Comparison of ENCODE assay signal across 8 cellular contexts in genomic region chr18:26215247-26215970, GRCh38. TPM values are rescaled to one million over a fixed set of nuclear protein-coding genes. Genes with fewer than 3 reads are reported as not detected.
DNase-seq lines count a peak whose midpoint lies in the region; ATAC-seq and TF ChIP-seq lines count a peak whose summit lies in the region.

No MANE protein-coding gene starts in this region.

- 74 to 78% methylated on average over 7 of the region's 7 CpGs for WGBS in testis, 2 donors

- in situ Hi-C loops in GM13977 (cut with MboI; ENCODE audit: low pct_unique_long_range_greater_than_20kb, low sequenced_read_pairs, unreplicated experiment), result no loop called here

- peak overlapping the region; percentile 80 for H3K4me3 Mint-ChIP-seq in activated naive CD4-positive, alpha-beta T cell treated with anti-CD3 and anti-CD28 coated beads, Interleukin-2, amount 50 U/mL, for 24 hours

- H3K4me1 Mint-ChIP-seq in activated naive CD4-positive, alpha-beta T cell treated with anti-CD3 and anti-CD28 coated beads, Interleukin-2, amount 50 U/mL, for 24 hours, result peaks cover 44% of the 10 kb centered on the region

- no peak overlapping the region for H3K9ac ChIP-seq in colonic mucosa (ENCODE audit: low read depth in 2 of 2, low read length in 2 of 2)

- DNase-seq in GM13977 (ENCODE audit: low spot score) (peak; percentile 47), MV-4-11 (lab: John Stamatoyannopoulos, UW) (peak; percentile 39), testis (no peak), ecto neural progenitor cell (ENCODE audit: low spot score) (no peak), NCI-H1694 treated with DMSO at 0.1 percent for 48 hours (lab: John Stamatoyannopoulos, UW) (no peak), colonic mucosa (no peak)

- ATAC-seq in GM21825 (IDR thresholded peaks at IDR 0.05; ENCODE audit: unreplicated experiment), result peak; percentile 93

- no peaks in the 10 kb centered on the region for H3K36me3 Mint-ChIP-seq in activated naive CD4-positive, alpha-beta T cell treated with anti-CD3 and anti-CD28 coated beads, Interleukin-2, amount 50 U/mL, for 24 hours

- peak overlapping the region; percentile 96 for H3K27ac Mint-ChIP-seq in activated naive CD4-positive, alpha-beta T cell treated with anti-CD3 and anti-CD28 coated beads, Interleukin-2, amount 50 U/mL, for 24 hours

- no peaks in the 10 kb centered on the region for H3K27me3 Mint-ChIP-seq in activated naive CD4-positive, alpha-beta T cell treated with anti-CD3 and anti-CD28 coated beads, Interleukin-2, amount 50 U/mL, for 24 hours

- H3K36me3 ChIP-seq in testis (ENCODE audit: low read depth, missing control alignments), result no peaks in the 10 kb centered on the region
- no peaks in the 10 kb centered on the region for H3K36me3 ChIP-seq in colonic mucosa

- H3K9me3 ChIP-seq in testis (no peaks in the 10 kb centered on the region), colonic mucosa (no peaks in the 10 kb centered on the region)

- no peak overlapping the region for H3K27ac ChIP-seq in testis
- H3K27ac ChIP-seq in colonic mucosa, result no peak overlapping the region

- H3K4me3 ChIP-seq in testis, result no peak overlapping the region
- H3K4me3 ChIP-seq in colonic mucosa, result no peak overlapping the region

- H3K27me3 ChIP-seq in testis (no peaks in the 10 kb centered on the region), colonic mucosa (no peaks in the 10 kb centered on the region)

- TF ChIP-seq CTCF in GM13977 (IDR thresholded peaks at IDR 0.05; ENCODE audit: extremely low read depth, insufficient read depth, missing control alignments), result no peak
- no peak for TF ChIP-seq CTCF in testis (IDR thresholded peaks at IDR 0.05)
- no peak for TF ChIP-seq CTCF in colonic mucosa (IDR thresholded peaks at IDR 0.05)

- no peaks in the 10 kb centered on the region for H3K9me3 Mint-ChIP-seq in activated naive CD4-positive, alpha-beta T cell treated with anti-CD3 and anti-CD28 coated beads, Interleukin-2, amount 50 U/mL, for 24 hours

- no peak for TF ChIP-seq POLR2A in testis (IDR thresholded peaks at IDR 0.05)

- H3K4me1 ChIP-seq in testis (no peaks in the 10 kb centered on the region), colonic mucosa (no peaks in the 10 kb centered on the region)

- intact Hi-C loops in testis (cut with DNase I; ENCODE audit: low total_unique reads), result no loop called here
- intact Hi-C loops in colonic mucosa (cut with DNase I), result no loop called here

RNA-seq across cellular contexts. Expression of gene TAF4B, which starts 10.8 kb away (rescaled TPM):
- total RNA-seq in testis (10 to 100 TPM; 55.9 to 57.5 TPM), colonic mucosa (1 to 10 TPM; 2.5 to 2.7 TPM)
- polyA plus RNA-seq in testis (ENCODE audit: insufficient read depth, low read depth, low replicate concordance), result 11.6 TPM

Comparison
In these comparisons a context has a peak if more than half of its experiments do, and no peak if none do; other contexts are left out.
1. DNase-seq: peak in GM13977 (single experiment) and MV-4-11 (single experiment); none in testis (single experiment), ecto neural progenitor cell (single experiment), NCI-H1694 treated with DMSO at 0.1 percent for 48 hours (single experiment) and colonic mucosa (single experiment).
2. RNA of gene TAF4B, which starts 10.8 kb away (total RNA-seq): 55.9 to 57.5 TPM in testis; 2.5 to 2.7 TPM in colonic mucosa; every median in the first group is over 10 times any median in the second.